Comparison of ENCODE assay signal across 15 cellular contexts in the genomic region with DNA sequence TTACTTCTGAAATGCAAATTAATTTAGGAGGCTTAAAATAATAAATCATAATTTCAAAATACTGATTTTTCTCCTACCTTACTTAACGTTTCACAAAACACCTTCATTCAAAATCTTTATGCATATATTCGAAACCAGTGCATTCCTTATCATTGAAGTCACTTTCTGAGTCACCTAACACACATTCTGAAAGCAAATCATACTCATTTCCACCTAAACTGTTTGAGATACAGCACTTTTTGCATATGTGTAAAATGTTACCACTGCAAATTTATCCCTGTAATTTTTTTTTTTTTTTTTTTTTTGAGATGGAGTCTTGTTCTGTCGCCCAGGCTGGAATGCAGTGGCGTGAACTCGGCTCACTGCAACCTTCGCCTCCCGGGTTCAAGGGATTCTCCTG. TPM values are rescaled to one million over a fixed set of nuclear protein-coding genes. Genes with fewer than 3 reads are reported as not detected.
DNase-seq lines count a peak whose midpoint lies in the region; ATAC-seq, FAIRE-seq and TF ChIP-seq lines count a peak whose summit lies in the region.
"Had no signal": no experiment of that assay in that cellular context is flagged by ENCODE, and none has a peak within 500 bp of the region (broad histone marks: within the 10 kb centered on the region; RNA-seq: fewer than 3 reads in every experiment).

No MANE protein-coding gene starts in this region.

- no peak overlapping the region for H3K27ac ChIP-seq in CD8-positive, alpha-beta memory T cell (ENCODE audit: low read depth, low read length)
- H3K27ac ChIP-seq in esophagus muscularis mucosa (replicated peaks in 1 of 4) = no peak overlapping the region
- H3K27ac ChIP-seq: ovary, thyroid gland had no signal

- peak overlapping the region; percentile 45 for H3K4me3 Mint-ChIP-seq in T-helper 2 cell treated with Interferon-gamma antibody and Interleukin-4, amounts not matched to agents 5 μg/mL and 100 μg/mL, for 36 hours
- peak overlapping the region in 3 of 7 donors; percentile 1 to 61 (median 56) for H3K4me3 Mint-ChIP-seq in CD8-positive, alpha-beta memory T cell
- H3K4me3 Mint-ChIP-seq: activated naive CD4-positive, alpha-beta T cell treated with anti-CD3 and anti-CD28 coated beads, Interleukin-2, amount 50 U/mL, for 24 hours had no signal

- WGBS in esophagus muscularis mucosa = 82% methylated on average over 7 of the region's 7 CpGs

- peak; percentile 53 for DNase-seq in Daoy (ENCODE audit: low read depth)
- DNase-seq in H54 (ENCODE audit: insufficient read length, low spot score) = peak; percentile 51
- no peak for DNase-seq in T-helper 2 cell treated with Interferon-gamma antibody and Interleukin-4, amounts not matched to agents 5 μg/mL and 100 μg/mL, for 36 hours (ENCODE audit: low spot score)
- peak; percentile 20 to 44 for DNase-seq in foreskin fibroblast
- DNase-seq in NCI-H2227 (lab: John Stamatoyannopoulos, UW; ENCODE audit: unreplicated experiment) = no peak
- DNase-seq in CD8-positive, alpha-beta memory T cell = no peak
- DNase-seq in esophagus muscularis mucosa (ENCODE audit: extremely low spot score) = no peak
- DNase-seq: left colon; NCI-H1417 treated with DMSO at 0.1 percent for 48 hours; ovary; stimulated activated CD4-positive, alpha-beta T cell treated with anti-CD3 and anti-CD28 coated beads, Interleukin-4, amount 100 ng/mL, for 4 hours; thyroid gland had no signal

- intact Hi-C loops in esophagus muscularis mucosa (cut with DNase I) = no loop called here

- H3K27me3 Mint-ChIP-seq in T-helper 2 cell treated with Interferon-gamma antibody and Interleukin-4, amounts not matched to agents 5 μg/mL and 100 μg/mL, for 36 hours (ENCODE audit: low read depth) = no peaks in the 10 kb centered on the region
- no peaks in the 10 kb centered on the region for H3K27me3 Mint-ChIP-seq in CD8-positive, alpha-beta memory T cell
- H3K27me3 Mint-ChIP-seq: activated naive CD4-positive, alpha-beta T cell treated with anti-CD3 and anti-CD28 coated beads, Interleukin-2, amount 50 U/mL, for 24 hours had no signal

- ATAC-seq in HG02798 (IDR thresholded peaks at IDR 0.05; ENCODE audit: poor library complexity, unreplicated experiment) = no peak
- ATAC-seq: left colon had no signal

- TF ChIP-seq POLR2A in H54 (IDR thresholded peaks at IDR 0.05; ENCODE audit: low read depth, low read length) = no peak
- no peak for TF ChIP-seq POLR2A in esophagus muscularis mucosa (IDR thresholded peaks at IDR 0.05; ENCODE audit: low read depth)

- peaks cover 32% of the 10 kb centered on the region for H3K4me1 Mint-ChIP-seq in T-helper 2 cell treated with Interferon-gamma antibody and Interleukin-4, amounts not matched to agents 5 μg/mL and 100 μg/mL, for 36 hours (ENCODE audit: low read depth)
- peaks cover 24 to 52% (median 44%) of the 10 kb centered on the region in 3 donors for H3K4me1 Mint-ChIP-seq in CD8-positive, alpha-beta memory T cell

- no peaks in the 10 kb centered on the region for H3K9me3 ChIP-seq in CD8-positive, alpha-beta memory T cell (ENCODE audit: low read length)
- no peaks in the 10 kb centered on the region for H3K9me3 ChIP-seq in esophagus muscularis mucosa
- H3K9me3 ChIP-seq: ovary, thyroid gland had no signal

- CTCF ChIA-PET in CD8-positive, alpha-beta memory T cell (lab: Charles Lee) = interaction anchor here (0.7 kb wide), 1 partner anchor 137 kb away, joined by 3 read pairs; no protein-coding TSS in a partner anchor

- peak; percentile 99 for FAIRE-seq in H54 (lab: Jason Lieb, UNC)
- FAIRE-seq: H1 had no signal

- TF ChIP-seq CTCF in foreskin fibroblast (IDR thresholded peaks at IDR 0.05; ENCODE audit: low read depth, low read length) (no peak), esophagus muscularis mucosa (IDR thresholded peaks at IDR 0.05) (no peak)

- H3K36me3 ChIP-seq in CD8-positive, alpha-beta memory T cell (ENCODE audit: insufficient read depth, low read length) = peaks cover 13% of the 10 kb centered on the region
- H3K36me3 ChIP-seq in esophagus muscularis mucosa = peaks cover 10 to 55% (median 40%) of the 10 kb centered on the region in 4 donors
- H3K36me3 ChIP-seq: ovary had no signal

- no peak overlapping the region for H3K4me3 ChIP-seq in foreskin fibroblast (ENCODE audit: low read depth in 1 of 2, low read length in 2 of 2)
- no peak overlapping the region for H3K4me3 ChIP-seq in CD8-positive, alpha-beta memory T cell (ENCODE audit: low read length)
- H3K4me3 ChIP-seq in esophagus muscularis mucosa = no peak overlapping the region
- H3K4me3 ChIP-seq: ovary, thyroid gland had no signal

- no peaks in the 10 kb centered on the region for H3K27me3 ChIP-seq in CD8-positive, alpha-beta memory T cell (ENCODE audit: insufficient read depth, low read length, poor library complexity, severe bottlenecking)
- no peaks in the 10 kb centered on the region for H3K27me3 ChIP-seq in esophagus muscularis mucosa
- H3K27me3 ChIP-seq: ovary, thyroid gland had no signal

- H3K36me3 Mint-ChIP-seq in T-helper 2 cell treated with Interferon-gamma antibody and Interleukin-4, amounts not matched to agents 5 μg/mL and 100 μg/mL, for 36 hours (ENCODE audit: low read depth) = peaks cover 43% of the 10 kb centered on the region
- H3K36me3 Mint-ChIP-seq in CD8-positive, alpha-beta memory T cell = peaks cover 1 to 50% (median 11%) of the 10 kb centered on the region in 3 donors

- no peaks in the 10 kb centered on the region for H3K4me1 ChIP-seq in CD8-positive, alpha-beta memory T cell (ENCODE audit: insufficient read depth, low read length)
- H3K4me1 ChIP-seq in esophagus muscularis mucosa = peaks cover 0 to under 1% (median 0%) of the 10 kb centered on the region in 4 donors
- H3K4me1 ChIP-seq: thyroid gland had no signal

- H3K27ac Mint-ChIP-seq in T-helper 2 cell treated with Interferon-gamma antibody and Interleukin-4, amounts not matched to agents 5 μg/mL and 100 μg/mL, for 36 hours = peak overlapping the region; percentile 82
- peak overlapping the region in 4 of 8 donors; percentile 9 to 73 (median 32) for H3K27ac Mint-ChIP-seq in CD8-positive, alpha-beta memory T cell

- POLR2A ChIA-PET in CD8-positive, alpha-beta memory T cell (lab: Charles Lee) = interaction anchor here (0.6 to 2.6 kb wide), 2 partner anchors 15 to 58 kb away, joined by 4 to 16 read pairs; partner anchors contain the start of gene PPP3CB

- TF ChIP-seq EP300 in esophagus muscularis mucosa (IDR thresholded peaks at IDR 0.05) = no peak

- no peaks in the 10 kb centered on the region for H3K9me3 Mint-ChIP-seq in T-helper 2 cell treated with Interferon-gamma antibody and Interleukin-4, amounts not matched to agents 5 μg/mL and 100 μg/mL, for 36 hours
- no peaks in the 10 kb centered on the region for H3K9me3 Mint-ChIP-seq in CD8-positive, alpha-beta memory T cell
- H3K9me3 Mint-ChIP-seq: activated naive CD4-positive, alpha-beta T cell treated with anti-CD3 and anti-CD28 coated beads, Interleukin-2, amount 50 U/mL, for 24 hours had no signal

RNA-seq across cellular contexts. Expression of gene PPP3CB, which starts 15.7 kb away (rescaled TPM):
- total RNA-seq in Daoy (2014; rRNA removed; shearing (Covaris generic)) = 11.9 and 12.2 TPM in 2 replicates
- total RNA-seq in CD8-positive, alpha-beta memory T cell = 10 to 100 TPM; 44.0 to 44.1 TPM
- 8.1 TPM for polyA plus RNA-seq in CD8-positive, alpha-beta memory T cell
- 100 to 1,000 TPM in 1 of 4 donors, 10 to 100 TPM in 3; 67.1 to 106 (median 71.6) TPM for total RNA-seq in esophagus muscularis mucosa

RNA-seq across cellular contexts. Expression of gene MSS51, which starts 46.8 kb away (rescaled TPM):
- total RNA-seq in Daoy (2014; rRNA removed; shearing (Covaris generic)) = 0.15 and 0.57 TPM in 2 replicates
- 1 to 10 TPM; 1.5 TPM for total RNA-seq in CD8-positive, alpha-beta memory T cell
- 0.14 TPM for polyA plus RNA-seq in CD8-positive, alpha-beta memory T cell
- 1 to 10 TPM in 3 of 4 donors, under 1 TPM in 1; 0.83 to 2.7 (median 1.4) TPM for total RNA-seq in esophagus muscularis mucosa

Comparison
In these comparisons a context has a peak if more than half of its experiments do, and no peak if none do; other contexts are left out.
1. DNase-seq: peak in Daoy (single experiment), H54 (single experiment) and foreskin fibroblast (2 of 2); none in T-helper 2 cell treated with Interferon-gamma antibody and Interleukin-4, amounts not matched to agents 5 μg/mL and 100 μg/mL, for 36 hours (single experiment), NCI-H2227 (single experiment), CD8-positive, alpha-beta memory T cell (0 of 5) and esophagus muscularis mucosa (single experiment).